8 cellular contexts compared by ENCODE assay signal in the genomic region with DNA sequence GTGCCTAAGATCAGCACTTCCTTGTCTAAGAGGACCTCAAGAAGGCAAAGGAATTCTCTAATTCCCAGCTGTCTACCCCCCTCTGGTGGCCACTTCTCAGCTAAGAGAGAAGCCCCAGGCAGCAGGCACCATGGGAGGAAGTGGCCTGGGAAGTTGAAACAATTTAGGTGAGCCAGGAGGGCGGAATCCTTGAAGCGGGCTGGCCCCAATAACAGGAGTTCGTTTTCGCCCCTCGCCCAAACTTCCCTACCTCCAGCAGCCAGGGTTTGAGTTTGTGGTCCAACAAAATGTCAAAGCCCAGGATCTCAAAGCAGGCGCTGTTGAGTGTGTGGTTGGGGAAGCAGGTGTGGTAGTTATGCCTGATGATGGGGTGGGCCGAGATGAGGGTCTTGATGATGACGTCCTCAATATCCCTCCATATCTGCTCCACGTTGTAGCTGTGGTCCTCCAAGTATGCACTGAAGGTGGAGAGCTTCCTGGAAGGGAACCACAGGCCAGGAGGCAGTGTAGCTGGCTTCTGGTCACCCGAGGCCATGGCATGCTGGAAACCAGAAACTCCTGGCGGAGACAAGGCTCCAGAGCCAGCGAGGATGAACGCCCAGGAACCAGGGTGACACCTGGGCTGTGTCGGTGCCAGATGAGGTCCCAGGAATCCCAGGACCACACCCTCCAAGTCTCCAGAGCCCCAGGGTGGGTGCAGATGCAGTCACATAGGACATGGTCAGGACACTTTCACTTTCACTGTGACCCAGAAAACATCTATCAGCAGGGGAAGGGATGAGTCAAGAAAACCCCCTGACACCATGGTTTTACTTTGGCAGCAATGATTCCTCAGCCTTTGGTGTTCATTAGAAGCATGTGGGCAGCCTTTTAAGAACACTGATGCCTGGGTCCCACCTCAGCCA. TPM values are rescaled to one million over a fixed set of nuclear protein-coding genes. Genes with fewer than 3 reads are reported as not detected.
DNase-seq lines count a peak whose midpoint lies in the region; ATAC-seq and TF ChIP-seq lines count a peak whose summit lies in the region.

No MANE protein-coding gene starts in this region.

- no peak for TF ChIP-seq EP300 in sigmoid colon (IDR thresholded peaks at IDR 0.05)

- intact Hi-C loops in PC-9 (cut with micrococcal nuclease; ENCODE audit: unreplicated experiment) = loop anchor here (1.0 to 5.0 kb wide), 3 partner anchors 67 to 764 kb away; no protein-coding TSS in a partner anchor
- intact Hi-C loops in sigmoid colon (cut with DNase I) = loop anchor here (1.0 to 2.0 kb wide), 3 partner anchors 67 to 120 kb away; no protein-coding TSS in a partner anchor

- no peaks in the 10 kb centered on the region for H3K36me3 ChIP-seq in PC-9 (ENCODE audit: low read depth)
- H3K36me3 ChIP-seq in sigmoid colon = no peaks in the 10 kb centered on the region

- POLR2A ChIA-PET in PC-9 (lab: Charles Lee; ENCODE audit: unreplicated experiment) = no interaction called here

- no peaks in the 10 kb centered on the region for H3K79me2 ChIP-seq in PC-9 (ENCODE audit: low read depth)

- no peak for DNase-seq in activated CD4-positive, CD25-positive, alpha-beta regulatory T cell (lab: John Stamatoyannopoulos, UW)
- DNase-seq in PC-9 (peak; percentile 70 to 84), astrocyte of the hippocampus (ENCODE audit: low read depth, low spot score) (peak; percentile 83), hypothalamus (lab: John Stamatoyannopoulos, UW) (peak in 27 of 51 donors; percentile 0 to 56 (median 21)), sigmoid colon (peak; percentile 86)

- no peak for TF ChIP-seq POLR2A in sigmoid colon (IDR thresholded peaks at IDR 0.05)

- no peak overlapping the region for H2AFZ ChIP-seq in PC-9

- TF ChIP-seq CTCF in PC-9 (conservative IDR thresholded peaks at IDR 0.05) = peak; percentile 92
- peak; percentile 61 to 90 (median 70) for TF ChIP-seq CTCF in sigmoid colon (IDR thresholded peaks at IDR 0.05)

- no peaks in the 10 kb centered on the region for H3F3A ChIP-seq in PC-9 (ENCODE audit: insufficient read depth, low read depth)

- 24 to 44% methylated on average over 14 of the region's 14 CpGs for WGBS in sigmoid colon, 2 donors

- H3K4me1 ChIP-seq in PC-9 (replicated peaks; ENCODE audit: insufficient read depth) = no peaks in the 10 kb centered on the region
- peaks cover 0 to 25% (median 12%) of the 10 kb centered on the region in 4 donors for H3K4me1 ChIP-seq in sigmoid colon

- no peak overlapping the region for H3K4me3 ChIP-seq in PC-9
- no peak overlapping the region for H3K4me3 ChIP-seq in sigmoid colon

- peak; percentile 60 to 76 for ATAC-seq in activated CD4-positive, CD25-positive, alpha-beta regulatory T cell treated with anti-CD3 and anti-CD28 coated beads, Interleukin-2, amount 50 U/mL, for 24 hours
- ATAC-seq in HG03342 (IDR thresholded peaks at IDR 0.05; ENCODE audit: unreplicated experiment) (peak; percentile 77), GM21786 (IDR thresholded peaks at IDR 0.05; ENCODE audit: unreplicated experiment) (no peak)

- no peaks in the 10 kb centered on the region for H4K20me1 ChIP-seq in PC-9 (ENCODE audit: insufficient read depth)

- H3K9me2 ChIP-seq in PC-9 (ENCODE audit: insufficient read depth) = no peaks in the 10 kb centered on the region

- BruUV-seq in PC-9 (replicated peaks; lab: Mats Ljungman, UMichigan) = no TSS peak

- CTCF ChIA-PET in PC-9 (lab: Charles Lee) = interaction anchor here (0.6 to 2.7 kb wide), 6 partner anchors 67 to 965 kb away, joined by 3 to 17 read pairs (median 7); no protein-coding TSS in a partner anchor

- H3K27me3 ChIP-seq in PC-9 (ENCODE audit: insufficient read depth, low read depth) (peaks cover 18% of the 10 kb centered on the region; the same call in 1 of the 2 replicates), sigmoid colon (no peaks in the 10 kb centered on the region)

- H3K9me3 ChIP-seq in PC-9 (ENCODE audit: insufficient read depth, low read depth) = no peaks in the 10 kb centered on the region
- no peaks in the 10 kb centered on the region for H3K9me3 ChIP-seq in sigmoid colon

- H3K27ac ChIP-seq in PC-9 = no peak overlapping the region
- H3K27ac ChIP-seq in sigmoid colon = no peak overlapping the region

- H3K4me2 ChIP-seq in PC-9 = peak overlapping the region; percentile 16

RNA-seq across cellular contexts. Expression of a gene that starts 25.6 kb away (rescaled TPM):
- total RNA-seq in PC-9 (2021) (not detected in 2 replicates), sigmoid colon (under 1 TPM in 2 of 4 donors, not detected in 2; under 0.01 to 0.16 TPM)
- polyA plus RNA-seq in sigmoid colon = 10 to 100 TPM in 1 of 3 donors, 1 to 10 TPM in 2; 3.5 to 10.5 (median 4.2) TPM

RNA-seq across cellular contexts. Expression of a gene that starts 39.5 kb away (rescaled TPM):
- total RNA-seq in PC-9 (2021) (82.9 and 95.9 TPM in 2 replicates), sigmoid colon (100 to 1,000 TPM; 130 to 198 (median 146) TPM)
- 100 to 1,000 TPM in 1 of 3 donors, 10 to 100 TPM in 2; 90.4 to 103 (median 91.9) TPM for polyA plus RNA-seq in sigmoid colon

Comparison
In these comparisons a context has a peak if more than half of its experiments do, and no peak if none do; other contexts are left out.
1. DNase-seq: peak in PC-9 (2 of 2), astrocyte of the hippocampus (single experiment), hypothalamus (27 of 51) and sigmoid colon (single experiment); none in activated CD4-positive, CD25-positive, alpha-beta regulatory T cell (0 of 4).